19 cellular contexts compared by ENCODE assay signal in the genomic region with DNA sequence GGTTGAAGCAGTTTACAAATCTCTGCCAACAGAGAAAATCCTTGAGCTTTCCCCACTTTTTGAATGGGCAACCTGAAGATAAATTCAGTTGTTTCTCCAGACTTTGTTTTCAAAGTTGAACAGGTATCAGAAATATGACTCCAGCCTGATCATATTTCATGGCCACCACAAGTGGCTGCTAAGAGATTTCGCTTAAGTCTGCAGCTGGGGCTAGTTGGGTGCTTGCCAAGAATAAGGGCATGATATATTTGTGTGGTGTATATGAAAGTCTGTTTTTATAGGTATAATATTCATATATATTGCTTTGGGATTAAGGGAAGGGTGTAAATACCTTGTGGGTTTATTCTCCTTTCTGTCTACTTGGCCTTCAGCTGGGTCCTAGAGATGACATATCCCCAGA.
DNase-seq lines count a peak whose midpoint lies in the region; TF ChIP-seq lines count a peak whose summit lies in the region.
"Had no signal": no experiment of that assay in that cellular context is flagged by ENCODE, and none has a peak within 500 bp of the region (broad histone marks: within the 10 kb centered on the region; RNA-seq: fewer than 3 reads in every experiment).

No MANE protein-coding gene starts in this region.

- H3K4me1 Mint-ChIP-seq in osteocyte (ENCODE audit: unreplicated experiment), result no peaks in the 10 kb centered on the region
- H3K4me1 Mint-ChIP-seq: neural crest cell had no signal

- H3K27ac Mint-ChIP-seq in osteocyte (ENCODE audit: unreplicated experiment), result no peak overlapping the region
- H3K27ac Mint-ChIP-seq: T-helper 1 cell treated with Interleukin-12 subunit alpha and Interleukin-12 subunit beta and Interleukin-4 antibody, amounts not matched to agents 30 μg/mL and 1 μg/mL, for 36 hours; type B pancreatic cell had no signal

- H3K4me3 Mint-ChIP-seq in osteocyte (ENCODE audit: unreplicated experiment), result no peak overlapping the region
- H3K4me3 Mint-ChIP-seq: neural crest cell; T-helper 1 cell treated with Interleukin-12 subunit alpha and Interleukin-12 subunit beta and Interleukin-4 antibody, amounts not matched to agents 30 μg/mL and 1 μg/mL, for 36 hours; type B pancreatic cell had no signal

- no peaks in the 10 kb centered on the region for H3K9me3 Mint-ChIP-seq in osteocyte (ENCODE audit: unreplicated experiment)
- H3K9me3 Mint-ChIP-seq: T-helper 1 cell treated with Interleukin-12 subunit alpha and Interleukin-12 subunit beta and Interleukin-4 antibody, amounts not matched to agents 30 μg/mL and 1 μg/mL, for 36 hours had no signal

- peaks cover 22% of the 10 kb centered on the region for H3K27me3 Mint-ChIP-seq in osteocyte (ENCODE audit: unreplicated experiment)
- H3K27me3 Mint-ChIP-seq: type B pancreatic cell had no signal

- no peak for TF ChIP-seq CTCF in fibroblast of villous mesenchyme (IDR thresholded peaks at IDR 0.05; ENCODE audit: insufficient read depth, low read depth, low read length)
- no peak for TF ChIP-seq CTCF in osteocyte (IDR thresholded peaks at IDR 0.05)

- no peaks in the 10 kb centered on the region for H3K36me3 Mint-ChIP-seq in osteocyte (ENCODE audit: unreplicated experiment)
- H3K36me3 Mint-ChIP-seq: type B pancreatic cell had no signal

- DNase-seq in NCI-H2081 (lab: John Stamatoyannopoulos, UW), result peak; percentile 18 to 41
- DNase-seq in NCI-H2081 treated with DMSO at 0.1 percent for 48 hours (lab: John Stamatoyannopoulos, UW), result no peak
- DNase-seq in NCI-H128 (lab: John Stamatoyannopoulos, UW; ENCODE audit: unreplicated experiment), result peak; percentile 92
- peak; percentile 91 for DNase-seq in NCI-H510A (lab: John Stamatoyannopoulos, UW)
- peak; percentile 10 for DNase-seq in fibroblast of villous mesenchyme (ENCODE audit: low read depth)
- DNase-seq in NCI-H774 (lab: John Stamatoyannopoulos, UW), result no peak
- no peak for DNase-seq in middle frontal gyrus (ENCODE audit: extremely low spot score, low spot score)
- no peak for DNase-seq in osteocyte (ENCODE audit: extremely low spot score, unreplicated experiment)
- DNase-seq: 8988T; activated CD4-positive, alpha-beta T cell treated with anti-CD3 and anti-CD28 coated beads for 4 hours; activated naive CD4-positive, alpha-beta T cell treated with anti-CD3 and anti-CD28 coated beads, Interleukin-2, amount 50 U/mL, for 16 hours; anterior cingulate cortex; KG1; mucosa of descending colon; MV-4-11 had no signal

- H3K4me3 ChIP-seq in fibroblast of villous mesenchyme (ENCODE audit: low read depth, low read length), result no peak overlapping the region
- H3K4me3 ChIP-seq: cardiac muscle cell, mucosa of descending colon had no signal

Comparison
In these comparisons a context has a peak if more than half of its experiments do, and no peak if none do; other contexts are left out.
1. DNase-seq: peak in NCI-H2081 (2 of 2), NCI-H128 (single experiment), NCI-H510A (single experiment) and fibroblast of villous mesenchyme (single experiment); none in NCI-H2081 treated with DMSO at 0.1 percent for 48 hours (single experiment), NCI-H774 (single experiment), middle frontal gyrus (single experiment) and osteocyte (single experiment).